27 cellular contexts compared by ENCODE assay signal in the genomic region with DNA sequence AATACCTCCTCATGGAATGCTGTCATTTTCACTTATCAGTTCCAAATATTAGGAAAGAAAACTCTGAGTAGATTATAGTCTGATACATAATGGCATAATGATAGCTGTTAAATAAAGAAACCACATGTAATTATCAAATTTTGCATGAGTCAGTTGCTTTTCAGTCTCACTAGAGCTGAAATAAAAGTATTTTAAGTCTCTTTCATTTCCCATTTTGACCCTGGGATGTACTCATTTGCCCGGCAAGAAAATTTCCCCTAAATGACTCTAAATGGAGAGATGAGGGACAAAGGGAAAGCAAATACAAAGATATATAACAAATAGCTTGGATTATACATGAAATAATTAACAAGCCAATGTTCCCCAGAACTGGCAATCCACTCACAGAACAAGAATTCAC. TPM values are rescaled to one million over a fixed set of nuclear protein-coding genes. Genes with fewer than 3 reads are reported as not detected.
"Had no signal": no experiment of that assay in that cellular context is flagged by ENCODE, and none has a peak within 500 bp of the region (broad histone marks: within the 10 kb centered on the region; RNA-seq: fewer than 3 reads in every experiment).

No MANE protein-coding gene starts in this region.

- H3K27ac ChIP-seq: cardiac muscle cell, esophagus muscularis mucosa, gastroesophageal sphincter, prostate gland, right atrium auricular region, thyroid gland had no signal

- H3K36me3 ChIP-seq: cardiac muscle cell, esophagus muscularis mucosa, gastroesophageal sphincter, prostate gland, right atrium auricular region, thyroid gland had no signal

- DNase-seq: activated B cell treated with CpG ODN at 0.5 μM for 24 hours; activated CD4-positive, alpha-beta memory T cell treated with anti-CD3 and anti-CD28 coated beads, Interleukin-2, amount 10 ng/mL, durations not matched to agents 7 days and 5 days; activated CD4-positive, alpha-beta T cell treated with anti-CD3 and anti-CD28 coated beads for 48 hours; activated CD8-positive, alpha-beta memory T cell treated with anti-CD3 and anti-CD28 coated beads, Interleukin-2, amount 10 ng/mL, durations not matched to agents 7 days and 5 days; activated naive CD4-positive, alpha-beta T cell; activated naive CD8-positive, alpha-beta T cell treated with anti-CD3 and anti-CD28 coated beads for 36 hours; amygdala; effector memory CD4-positive, alpha-beta T cell; left ventricle myocardium superior; stimulated activated CD4-positive, alpha-beta T cell treated with anti-CD3 and anti-CD28 coated beads, Interleukin-2, amount 100 ng/mL, for 24 hours; stimulated activated naive CD4-positive, alpha-beta T cell treated with Interleukin-2 at 50 U/mL for 16 hours; thyroid gland had no signal

- H3K4me1 ChIP-seq: esophagus muscularis mucosa, gastroesophageal sphincter, prostate gland, right atrium auricular region, thyroid gland had no signal

- H3K4me3 Mint-ChIP-seq: activated B cell treated with CpG ODN at 0.5 μM for 24 hours; activated CD4-positive, alpha-beta memory T cell treated with anti-CD3 and anti-CD28 coated beads, Interleukin-2, amount 10 ng/mL, durations not matched to agents 7 days and 5 days; activated CD8-positive, alpha-beta memory T cell treated with anti-CD3 and anti-CD28 coated beads, Interleukin-2, amount 10 ng/mL, durations not matched to agents 7 days and 5 days; activated naive CD8-positive, alpha-beta T cell treated with anti-CD3 and anti-CD28 coated beads for 36 hours; dendritic cell treated with granulocyte-macrophage colony-stimulating factor and Interleukin-4, amounts not matched to agents 40 ng/mL and 50 ng/mL, for 4 days; memory B cell had no signal

- H3K4me1 Mint-ChIP-seq: activated CD4-positive, alpha-beta memory T cell treated with anti-CD3 and anti-CD28 coated beads, Interleukin-2, amount 10 ng/mL, durations not matched to agents 7 days and 5 days; activated CD8-positive, alpha-beta memory T cell treated with anti-CD3 and anti-CD28 coated beads, Interleukin-2, amount 10 ng/mL, durations not matched to agents 7 days and 5 days; activated naive CD8-positive, alpha-beta T cell treated with anti-CD3 and anti-CD28 coated beads for 36 hours; memory B cell had no signal

- H3K9me3 Mint-ChIP-seq: activated B cell treated with CpG ODN at 0.5 μM for 24 hours; activated CD4-positive, alpha-beta memory T cell treated with anti-CD3 and anti-CD28 coated beads, Interleukin-2, amount 10 ng/mL, durations not matched to agents 7 days and 5 days; activated naive CD8-positive, alpha-beta T cell treated with anti-CD3 and anti-CD28 coated beads for 36 hours; dendritic cell treated with granulocyte-macrophage colony-stimulating factor and Interleukin-4, amounts not matched to agents 40 ng/mL and 50 ng/mL, for 4 days; memory B cell had no signal

- H3K27ac Mint-ChIP-seq: activated B cell treated with CpG ODN at 0.5 μM for 24 hours; activated CD4-positive, alpha-beta memory T cell treated with anti-CD3 and anti-CD28 coated beads, Interleukin-2, amount 10 ng/mL, durations not matched to agents 7 days and 5 days; activated CD8-positive, alpha-beta memory T cell treated with anti-CD3 and anti-CD28 coated beads, Interleukin-2, amount 10 ng/mL, durations not matched to agents 7 days and 5 days; activated naive CD8-positive, alpha-beta T cell treated with anti-CD3 and anti-CD28 coated beads for 36 hours; dendritic cell treated with granulocyte-macrophage colony-stimulating factor and Interleukin-4, amounts not matched to agents 40 ng/mL and 50 ng/mL, for 4 days; memory B cell had no signal

- H3K27me3 ChIP-seq: cardiac muscle cell, esophagus muscularis mucosa, right atrium auricular region, thyroid gland had no signal

- H3K4me3 ChIP-seq: cardiac muscle cell, esophagus muscularis mucosa, gastroesophageal sphincter, prostate gland, right atrium auricular region, thyroid gland had no signal

- ATAC-seq: activated CD8-positive, alpha-beta memory T cell treated with anti-CD3 and anti-CD28 coated beads, Interleukin-2, amount 10 ng/mL, durations not matched to agents 7 days and 5 days; gastroesophageal sphincter; left ventricle myocardium superior had no signal

- H3K36me3 Mint-ChIP-seq: activated CD8-positive, alpha-beta memory T cell treated with anti-CD3 and anti-CD28 coated beads, Interleukin-2, amount 10 ng/mL, durations not matched to agents 7 days and 5 days; activated naive CD8-positive, alpha-beta T cell treated with anti-CD3 and anti-CD28 coated beads for 36 hours; memory B cell had no signal

- H3K9me3 ChIP-seq: esophagus muscularis mucosa, gastroesophageal sphincter, prostate gland, right atrium auricular region, thyroid gland had no signal

RNA-seq across cellular contexts. Expression of gene CPHXL, which starts 47.9 kb away (rescaled TPM):
- total RNA-seq: activated B cell treated with CpG ODN at 0.5 μM for 24 hours; activated CD4-positive, alpha-beta memory T cell treated with anti-CD3 and anti-CD28 coated beads, Interleukin-2, amount 10 ng/mL, durations not matched to agents 7 days and 5 days; activated CD8-positive, alpha-beta memory T cell treated with anti-CD3 and anti-CD28 coated beads, Interleukin-2, amount 10 ng/mL, durations not matched to agents 7 days and 5 days; activated naive CD8-positive, alpha-beta T cell treated with anti-CD3 and anti-CD28 coated beads for 36 hours; cardiac muscle cell; chondrocyte; endothelial cell of umbilical vein; esophagus muscularis mucosa; gastroesophageal sphincter; left ventricle myocardium superior; mononuclear cell; omental fat pad; prostate gland; right atrium auricular region; skeletal muscle tissue; subcutaneous adipose tissue; thyroid gland; ureter had no signal
- polyA plus RNA-seq: cardiac muscle cell, endothelial cell of umbilical vein, neural cell had no signal
